8 cellular contexts compared by ENCODE assay signal in the genomic region with DNA sequence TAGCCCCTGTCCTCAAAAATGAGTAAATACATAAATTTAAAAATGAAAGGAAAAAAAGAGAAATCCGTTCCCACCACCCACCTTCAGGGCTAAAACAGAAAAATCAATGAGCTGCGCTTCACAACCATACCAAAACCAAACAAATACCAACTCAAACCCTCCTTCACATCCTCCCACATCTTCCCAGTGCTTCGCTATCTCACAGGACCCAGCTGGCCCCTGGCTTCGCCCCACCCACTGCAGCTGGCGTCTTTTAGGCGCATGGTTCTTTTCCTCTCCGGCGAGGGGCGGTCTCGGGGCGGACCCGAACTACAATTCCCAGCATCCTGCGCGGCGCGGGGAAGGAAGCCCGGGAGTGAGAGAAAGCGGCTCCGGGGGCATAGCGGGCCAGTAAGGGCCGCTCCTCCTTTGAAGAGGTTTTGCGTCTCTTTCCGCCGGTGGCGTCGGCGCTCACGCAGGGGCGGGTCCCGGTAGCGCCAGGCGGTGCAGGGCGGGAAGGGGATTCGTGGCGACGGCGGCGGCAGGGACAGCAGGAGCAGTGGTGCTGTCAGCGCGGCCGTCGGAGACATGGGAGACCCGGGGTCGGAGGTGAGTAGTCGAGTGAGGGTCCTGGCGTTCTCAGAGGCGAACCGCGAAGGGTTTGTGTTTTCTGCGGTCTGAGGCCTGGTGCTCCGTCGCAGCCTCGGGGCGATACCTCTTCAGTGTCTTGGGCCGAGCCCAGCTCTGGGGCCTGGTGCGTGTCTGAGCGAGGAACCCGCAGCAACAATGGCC. TPM values are rescaled to one million over a fixed set of nuclear protein-coding genes. Genes with fewer than 3 reads are reported as not detected.
DNase-seq lines count a peak whose midpoint lies in the region; ATAC-seq and TF ChIP-seq lines count a peak whose summit lies in the region.

A gene with protein sequence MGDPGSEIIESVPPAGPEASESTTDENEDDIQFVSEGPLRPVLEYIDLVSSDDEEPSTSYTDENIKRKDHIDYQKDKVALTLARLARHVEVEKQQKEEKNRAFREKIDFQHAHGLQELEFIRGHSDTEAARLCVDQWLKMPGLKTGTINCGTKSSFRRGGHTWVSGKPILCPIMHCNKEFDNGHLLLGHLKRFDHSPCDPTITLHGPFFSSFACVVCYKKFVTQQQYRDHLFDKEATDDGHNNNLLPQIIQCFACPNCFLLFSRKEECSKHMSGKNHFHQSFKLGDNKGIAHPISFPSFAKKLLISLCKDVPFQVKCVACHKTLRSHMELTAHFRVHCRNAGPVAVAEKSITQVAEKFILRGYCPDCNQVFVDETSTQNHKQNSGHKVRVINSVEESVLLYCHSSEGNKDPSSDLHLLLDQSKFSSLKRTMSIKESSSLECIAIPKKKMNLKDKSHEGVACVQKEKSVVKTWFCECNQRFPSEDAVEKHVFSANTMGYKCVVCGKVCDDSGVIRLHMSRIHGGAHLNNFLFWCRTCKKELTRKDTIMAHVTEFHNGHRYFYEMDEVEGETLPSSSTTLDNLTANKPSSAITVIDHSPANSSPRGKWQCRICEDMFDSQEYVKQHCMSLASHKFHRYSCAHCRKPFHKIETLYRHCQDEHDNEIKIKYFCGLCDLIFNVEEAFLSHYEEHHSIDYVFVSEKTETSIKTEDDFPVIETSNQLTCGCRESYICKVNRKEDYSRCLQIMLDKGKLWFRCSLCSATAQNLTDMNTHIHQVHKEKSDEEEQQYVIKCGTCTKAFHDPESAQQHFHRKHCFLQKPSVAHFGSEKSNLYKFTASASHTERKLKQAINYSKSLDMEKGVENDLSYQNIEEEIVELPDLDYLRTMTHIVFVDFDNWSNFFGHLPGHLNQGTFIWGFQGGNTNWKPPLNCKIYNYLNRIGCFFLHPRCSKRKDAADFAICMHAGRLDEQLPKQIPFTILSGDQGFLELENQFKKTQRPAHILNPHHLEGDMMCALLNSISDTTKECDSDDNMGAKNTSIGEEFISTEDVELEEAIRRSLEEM (plus strand): TSS at position 502 of the 771 bp plus-strand sequence. CDS start 66 bp downstream, at position 568.

- H3K9me3 ChIP-seq in Panc1 (ENCODE audit: control insufficient read depth, insufficient read depth, low read depth, low read length) (no peaks in the 10 kb centered on the region), esophagus (ENCODE audit: control insufficient read depth in 2 of 2, insufficient read depth in 1 of 2, low read depth in 1 of 2, low read length in 1 of 2) (no peaks in the 10 kb centered on the region), muscle layer of colon (ENCODE audit: low read length) (no peaks in the 10 kb centered on the region)

- POLR2A ChIA-PET in Panc1 (lab: Charles Lee), result interaction anchor here (0.7 to 0.8 kb wide), 2 partner anchors 10 to 22 kb away, joined by 4 to 5 read pairs; no protein-coding TSS in a partner anchor

- H3K27me3 Mint-ChIP-seq in activated T-cell treated with anti-CD3 and anti-CD28 coated beads, Interleukin-2, amount 50 U/mL, for 4 hours (ENCODE audit: low read depth), result no peaks in the 10 kb centered on the region

- H3K27me3 ChIP-seq in Panc1 (ENCODE audit: control insufficient read depth, insufficient read depth, low read length) (no peaks in the 10 kb centered on the region), esophagus (ENCODE audit: control insufficient read depth in 1 of 2, insufficient read depth in 2 of 2, low read length in 2 of 2) (no peaks in the 10 kb centered on the region), muscle layer of colon (ENCODE audit: control insufficient read depth in 1 of 2, insufficient read depth in 2 of 2, low read length in 2 of 2) (no peaks in the 10 kb centered on the region)

- WGBS in esophagus, 2 donors, result 0% methylated on average over 43 to 51 of the region's 58 CpGs

- H3K4me3 ChIP-seq in Panc1 (ENCODE audit: low read depth in 2 of 2, low read length in 2 of 2) (peak within 1 kb of the TSS; percentile 47 to 74), esophagus (ENCODE audit: low read depth in 1 of 2, low read length in 2 of 2) (peak within 1 kb of the TSS; percentile 52 to 72), muscle layer of colon (ENCODE audit: low read depth in 1 of 2, low read length in 2 of 2) (peak within 1 kb of the TSS; percentile 42 to 55)

- peaks cover 32% of the 10 kb centered on the region for H3K4me1 Mint-ChIP-seq in activated T-cell treated with anti-CD3 and anti-CD28 coated beads, Interleukin-2, amount 50 U/mL, for 4 hours (ENCODE audit: low read depth)

- H3K4me1 ChIP-seq in Panc1 (ENCODE audit: control insufficient read depth, insufficient read depth, low read length) (peaks cover 24% of the 10 kb centered on the region), esophagus (ENCODE audit: control insufficient read depth in 2 of 2, insufficient read depth in 2 of 2, low read length in 1 of 2) (no peaks in the 10 kb centered on the region), muscle layer of colon (ENCODE audit: insufficient read depth, low read length) (peaks cover 30% of the 10 kb centered on the region)

- H3K36me3 Mint-ChIP-seq in activated T-cell treated with anti-CD3 and anti-CD28 coated beads, Interleukin-2, amount 50 U/mL, for 4 hours (ENCODE audit: insufficient read depth), result peaks cover 17% of the 10 kb centered on the region

- BruUV-seq in Panc1 (replicated peaks; lab: Mats Ljungman, UMichigan), result no TSS peak

- H3K4me3 Mint-ChIP-seq in activated T-cell treated with anti-CD3 and anti-CD28 coated beads, Interleukin-2, amount 50 U/mL, for 4 hours, result peak within 1 kb of the TSS; percentile 89

- CTCF ChIA-PET in Panc1 (lab: Charles Lee), result no interaction called here

- H3K27ac ChIP-seq in Panc1 (ENCODE audit: low read length) (peak within 1 kb of the TSS; percentile 82), esophagus (ENCODE audit: low read depth in 2 of 2, low read length in 1 of 2) (peak within 1 kb of the TSS; percentile 87 to 90), muscle layer of colon (ENCODE audit: low read depth, low read length) (no peak within 1 kb of the TSS)

- TF ChIP-seq CTCF in Panc1 (IDR thresholded peaks at IDR 0.05), result no peak

- intact Hi-C loops in Panc1 (cut with micrococcal nuclease; ENCODE audit: unreplicated experiment), result no loop called here

- peak within 1 kb of the TSS; percentile 19 for H3K9ac ChIP-seq in muscle layer of colon (ENCODE audit: low read length)

- H3K36me3 ChIP-seq in Panc1 (ENCODE audit: control insufficient read depth, insufficient read depth, low read length) (peaks cover 13% of the 10 kb centered on the region; the same call in 1 of the 2 replicates), esophagus (ENCODE audit: control insufficient read depth in 2 of 2, insufficient read depth in 2 of 2, low read length in 1 of 2) (no peaks in the 10 kb centered on the region), muscle layer of colon (ENCODE audit: insufficient read depth, low read length) (peaks cover 5% of the 10 kb centered on the region)

- in situ Hi-C loops in Panc1 (cut with HindIII; ENCODE audit: low pct_unique_long_range_greater_than_20kb, low sequenced_read_pairs), result no loop called here

- no peaks in the 10 kb centered on the region for H3K9me3 Mint-ChIP-seq in activated T-cell treated with anti-CD3 and anti-CD28 coated beads, Interleukin-2, amount 50 U/mL, for 4 hours

- peak; percentile 92 for ATAC-seq in GM21723 (IDR thresholded peaks at IDR 0.05; ENCODE audit: unreplicated experiment)
- ATAC-seq in Panc1, result peak; percentile 98
- peak; percentile 95 to 97 for ATAC-seq in activated T-cell treated with anti-CD3 and anti-CD28 coated beads, Interleukin-2, amount 50 U/mL, for 4 hours

- DNase-seq in DMS53 (lab: John Stamatoyannopoulos, UW) (peak; percentile 99), KG1 (lab: John Stamatoyannopoulos, UW) (peak; percentile 85), Panc1 (ENCODE audit: low read depth, low spot score) (peak; percentile 86)
- DNase-seq in activated T-cell treated with anti-CD3 and anti-CD28 coated beads, Interleukin-2, amount 50 U/mL, for 4 hours, result peak; percentile 94
- DNase-seq in stimulated activated CD8-positive, alpha-beta memory T cell treated with anti-CD3 and anti-CD28 coated beads, Interleukin-7, amount 100 ng/mL, for 24 hours (ENCODE audit: low read depth), result peak; percentile 96

RNA-seq across cellular contexts. Expression of the gene that starts here (rescaled TPM):
- total RNA-seq in Panc1 (2021; ENCODE audit: unreplicated experiment), result 71.1 TPM
- 15.0 TPM for polyA plus RNA-seq in Panc1 (2012; ENCODE audit: insufficient read length)
- 10 to 100 TPM; 36.8 to 44.8 (median 43.3) TPM for total RNA-seq in activated T-cell treated with anti-CD3 and anti-CD28 coated beads, Interleukin-2, amount 50 U/mL, for 4 hours
- 1 to 10 TPM; 7.3 to 9.1 TPM for polyA plus RNA-seq in esophagus
